ENCODE assay signal across 20 cellular contexts in the genomic region with DNA sequence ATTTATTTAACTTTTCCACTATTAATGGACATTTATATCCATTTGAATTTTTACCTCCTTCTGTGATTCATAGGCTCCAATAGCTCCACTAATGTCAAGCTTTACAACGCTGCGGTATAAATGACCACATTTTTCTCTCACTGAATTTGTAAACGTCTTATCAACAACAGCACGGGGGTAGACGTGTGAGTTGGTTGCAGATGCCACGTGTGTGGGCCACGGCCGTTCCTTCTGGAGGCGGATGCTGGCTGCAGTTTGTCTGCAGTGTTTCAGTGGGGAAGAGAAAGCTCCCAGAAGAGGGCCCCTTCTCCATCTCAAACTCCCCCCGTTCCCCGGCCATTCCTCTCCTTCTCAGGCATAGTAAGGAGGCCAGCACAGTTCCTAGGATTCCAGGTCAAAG.
"Had no signal": no experiment of that assay in that cellular context is flagged by ENCODE, and none has a peak within 500 bp of the region (broad histone marks: within the 10 kb centered on the region; RNA-seq: fewer than 3 reads in every experiment).

No MANE protein-coding gene starts in this region.

- H3K4me1 ChIP-seq: esophagus muscularis mucosa, right atrium auricular region, sigmoid colon, stomach had no signal

- H3K9me3 ChIP-seq: esophagus muscularis mucosa, neutrophil, right atrium auricular region, sigmoid colon, stomach had no signal

- H3K36me3 ChIP-seq: esophagus muscularis mucosa, neutrophil, right atrium auricular region, sigmoid colon, stomach had no signal

- ATAC-seq: effector memory CD8-positive, alpha-beta T cell; left lobe of liver; naive thymus-derived CD4-positive, alpha-beta T cell had no signal

- H3K27me3 ChIP-seq: neutrophil, right atrium auricular region, sigmoid colon had no signal

- H3K4me3 ChIP-seq: esophagus muscularis mucosa, right atrium auricular region, sigmoid colon, skin epidermis, stomach had no signal

- DNase-seq: effector memory CD8-positive, alpha-beta T cell; foreskin melanocyte; head of caudate nucleus; hypothalamus; islet precursor cell; mammary epithelial cell; naive thymus-derived CD4-positive, alpha-beta T cell; nephron progenitor cell; sigmoid colon; stimulated activated CD4-positive, alpha-beta T cell treated with anti-CD3 and anti-CD28 coated beads, Interleukin-2, amount 100 ng/mL, for 24 hours; stimulated activated CD4-positive, alpha-beta T cell treated with anti-CD3 and anti-CD28 coated beads, Interleukin-4, amount 100 ng/mL, for 4 hours; stimulated activated naive CD4-positive, alpha-beta T cell; stomach; substantia nigra had no signal

- H3K27ac ChIP-seq: epithelial cell of prostate, esophagus muscularis mucosa, neutrophil, right atrium auricular region, sigmoid colon, skin epidermis, stomach had no signal
